ENCODE assay signal across 2 cellular contexts in genomic region chr6:167742719-167743303, GRCh38.
TF ChIP-seq lines count a peak whose summit lies in the region.

No MANE protein-coding gene starts in this region.

TF ChIP-seq in HCT116, 20 proteins besides CTCF, POLR2A, EP300 and RAD21 (continued from another document):
- no peak for TF ChIP-seq ZBTB33 (IDR thresholded peaks at IDR 0.05; ENCODE audit: extremely low read depth, insufficient replicate concordance, low read length)
- TF ChIP-seq ATF3 (IDR thresholded peaks at IDR 0.05), result no peak
- no peak for TF ChIP-seq EZH2 (IDR thresholded peaks at IDR 0.05)
- no peak for TF ChIP-seq FOSL1 (IDR thresholded peaks at IDR 0.05; ENCODE audit: low read depth)
- TF ChIP-seq REST (IDR thresholded peaks at IDR 0.05; ENCODE audit: low read depth), result no peak
- no peak for TF ChIP-seq CEBPB (IDR thresholded peaks at IDR 0.05; ENCODE audit: low read depth)
- TF ChIP-seq EGR1 (IDR thresholded peaks at IDR 0.05; ENCODE audit: low read depth), result no peak
- no peak for TF ChIP-seq POLR2AphosphoS5 (IDR thresholded peaks at IDR 0.05; ENCODE audit: low read depth, low read length)
TF ChIP-seq in HCT116: peak in this region for 0.

TF ChIP-seq in GM12878, 131 proteins besides CTCF, POLR2A, EP300 and RAD21 (continued from another document):
- TF ChIP-seq E4F1 (IDR thresholded peaks at IDR 0.05; ENCODE audit: borderline replicate concordance, partially characterized antibody), result no peak
- TF ChIP-seq POU2F2 (IDR thresholded peaks at IDR 0.05; ENCODE audit: borderline replicate concordance, low read depth, low read length), result no peak
- no peak for TF ChIP-seq ZNF24 (IDR thresholded peaks at IDR 0.05)
- TF ChIP-seq CBFB (IDR thresholded peaks at IDR 0.05; ENCODE audit: low read depth), result no peak
- no peak for TF ChIP-seq JUND (IDR thresholded peaks at IDR 0.05; ENCODE audit: low read depth, low read length)
- no peak for TF ChIP-seq MLLT1 (IDR thresholded peaks at IDR 0.05)
- no peak for TF ChIP-seq RCOR1 (conservative IDR thresholded peaks at IDR 0.05; ENCODE audit: low read depth, low read length)
- no peak for TF ChIP-seq HDGF (IDR thresholded peaks at IDR 0.05)
- no peak for TF ChIP-seq TCF3 (IDR thresholded peaks at IDR 0.05; ENCODE audit: borderline replicate concordance, insufficient read depth, low read depth, low read length)
- TF ChIP-seq CREB1 (IDR thresholded peaks at IDR 0.05; ENCODE audit: low read depth), result no peak
